In the genomic region with DNA sequence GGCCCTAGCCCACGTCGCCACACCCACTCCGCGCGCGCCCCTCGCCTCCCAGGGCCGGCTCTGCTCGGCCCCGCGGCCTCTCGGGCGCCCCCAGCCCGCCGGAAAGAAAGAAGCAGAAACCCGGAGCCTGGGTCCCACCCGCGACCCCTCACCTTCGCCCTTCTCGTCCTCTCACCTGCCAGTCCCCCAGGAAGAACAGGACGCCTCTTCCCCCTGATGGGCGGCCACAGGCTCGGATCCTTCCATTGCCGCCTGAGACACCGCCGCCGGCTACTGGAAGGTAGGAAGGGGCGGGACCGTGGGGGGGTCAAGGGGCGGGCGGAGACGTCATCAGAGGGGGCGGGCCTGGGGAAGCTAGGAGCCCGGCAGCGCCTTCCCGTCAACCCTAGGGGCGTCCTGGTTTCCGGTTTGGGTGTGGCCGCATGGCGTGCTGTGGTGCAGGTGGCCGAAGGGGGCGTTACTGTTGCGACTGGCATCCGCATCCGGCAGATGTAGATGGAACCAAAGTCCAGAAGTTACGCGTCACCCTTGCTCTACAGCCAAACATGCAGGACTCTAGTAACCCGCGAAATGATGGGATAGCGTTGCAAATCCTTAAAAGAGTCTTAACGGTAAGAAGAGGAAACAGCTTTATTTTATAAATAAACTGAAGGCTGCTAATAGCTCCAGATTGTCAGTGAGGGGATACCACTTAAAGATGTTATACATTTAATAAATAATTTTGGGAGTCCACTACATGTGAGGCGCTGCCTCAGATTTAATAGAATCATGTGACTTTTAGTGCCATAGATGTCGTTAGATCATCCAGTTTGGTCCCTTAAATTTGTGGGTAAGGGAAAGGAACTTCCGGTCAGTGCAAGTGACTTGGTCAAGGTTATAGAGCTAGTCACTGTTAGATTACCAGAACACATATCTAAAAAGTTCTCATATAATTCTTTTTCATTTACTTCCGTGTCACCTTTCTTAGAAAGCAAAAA, we compare ENCODE assay signal across 8 cellular contexts. TPM values are rescaled to one million over a fixed set of nuclear protein-coding genes. Genes with fewer than 3 reads are reported as not detected.
DNase-seq lines count a peak whose midpoint lies in the region; ATAC-seq and TF ChIP-seq lines count a peak whose summit lies in the region.

A gene (minus strand): TSS at position 282 of the 977 bp plus-strand sequence. CDS start 36 bp downstream, at position 246.

- H3K9ac ChIP-seq in iPS-20b (ENCODE audit: low read depth, low read length), result peak within 1 kb of the TSS; percentile 90; the same call in 1 of the 2 replicates

- peak within 1 kb of the TSS; percentile 79 for H3K27ac ChIP-seq in VCaP
- H3K27ac ChIP-seq in breast epithelium, result peak within 1 kb of the TSS; percentile 98
- H3K27ac ChIP-seq in iPS-20b (ENCODE audit: low read length), result no peak within 1 kb of the TSS
- H3K27ac ChIP-seq in skin epidermis, result peak within 1 kb of the TSS; percentile 68 to 99 (median 92)

- no peaks in the 10 kb centered on the region for H3K36me3 ChIP-seq in breast epithelium
- H3K36me3 ChIP-seq in iPS-20b (ENCODE audit: insufficient read depth, low read depth, low read length), result no peaks in the 10 kb centered on the region

- ATAC-seq in GM18873 (IDR thresholded peaks at IDR 0.05; ENCODE audit: low FRiP score, unreplicated experiment), result peak; percentile 96
- peak; percentile 98 for ATAC-seq in HG03139 (IDR thresholded peaks at IDR 0.05; ENCODE audit: unreplicated experiment)

- intact Hi-C loops in breast epithelium (cut with DNase I; ENCODE audit: low total_unique reads), result no loop called here

- TF ChIP-seq CTCF in VCaP (conservative IDR thresholded peaks at IDR 0.05) (peak; percentile 77), breast epithelium (IDR thresholded peaks at IDR 0.05) (peak in 2 of 3 donors; percentile 23 to 39)

- no peaks in the 10 kb centered on the region for H3K27me3 ChIP-seq in breast epithelium
- H3K27me3 ChIP-seq in iPS-20b (ENCODE audit: insufficient read depth, low read length), result no peaks in the 10 kb centered on the region

- peaks cover 0 to 6% of the 10 kb centered on the region in 2 donors for H3K4me1 ChIP-seq in breast epithelium
- H3K4me1 ChIP-seq in iPS-20b (ENCODE audit: insufficient read depth, low read length), result no peaks in the 10 kb centered on the region

- no peaks in the 10 kb centered on the region for H3K9me3 ChIP-seq in breast epithelium
- H3K9me3 ChIP-seq in iPS-20b (ENCODE audit: insufficient read depth, low read depth, low read length), result no peaks in the 10 kb centered on the region

- peak within 1 kb of the TSS; percentile 80 to 96 (median 94) for H3K4me3 ChIP-seq in breast epithelium
- H3K4me3 ChIP-seq in iPS-20b (ENCODE audit: low read length), result peak within 1 kb of the TSS; percentile 88
- peak within 1 kb of the TSS; percentile 72 to 97 (median 88) for H3K4me3 ChIP-seq in skin epidermis

- DNase-seq in AG08395 (ENCODE audit: low spot score), result peak; percentile 98
- peak; percentile 74 for DNase-seq in NCI-H2196 treated with DMSO at 0.1 percent for 48 hours (lab: John Stamatoyannopoulos, UW; ENCODE audit: unreplicated experiment)
- DNase-seq in breast epithelium (ENCODE audit: low spot score in 2 of 2), result peak; percentile 96 to 97

- no peak for TF ChIP-seq POLR2A in breast epithelium (IDR thresholded peaks at IDR 0.05)

RNA-seq across cellular contexts. Expression of the gene that starts here (rescaled TPM):
- 10 to 100 TPM; 37.8 to 85.5 (median 50.5) TPM for total RNA-seq in breast epithelium
